Comparison of ENCODE assay signal across 8 cellular contexts in the genomic region with DNA sequence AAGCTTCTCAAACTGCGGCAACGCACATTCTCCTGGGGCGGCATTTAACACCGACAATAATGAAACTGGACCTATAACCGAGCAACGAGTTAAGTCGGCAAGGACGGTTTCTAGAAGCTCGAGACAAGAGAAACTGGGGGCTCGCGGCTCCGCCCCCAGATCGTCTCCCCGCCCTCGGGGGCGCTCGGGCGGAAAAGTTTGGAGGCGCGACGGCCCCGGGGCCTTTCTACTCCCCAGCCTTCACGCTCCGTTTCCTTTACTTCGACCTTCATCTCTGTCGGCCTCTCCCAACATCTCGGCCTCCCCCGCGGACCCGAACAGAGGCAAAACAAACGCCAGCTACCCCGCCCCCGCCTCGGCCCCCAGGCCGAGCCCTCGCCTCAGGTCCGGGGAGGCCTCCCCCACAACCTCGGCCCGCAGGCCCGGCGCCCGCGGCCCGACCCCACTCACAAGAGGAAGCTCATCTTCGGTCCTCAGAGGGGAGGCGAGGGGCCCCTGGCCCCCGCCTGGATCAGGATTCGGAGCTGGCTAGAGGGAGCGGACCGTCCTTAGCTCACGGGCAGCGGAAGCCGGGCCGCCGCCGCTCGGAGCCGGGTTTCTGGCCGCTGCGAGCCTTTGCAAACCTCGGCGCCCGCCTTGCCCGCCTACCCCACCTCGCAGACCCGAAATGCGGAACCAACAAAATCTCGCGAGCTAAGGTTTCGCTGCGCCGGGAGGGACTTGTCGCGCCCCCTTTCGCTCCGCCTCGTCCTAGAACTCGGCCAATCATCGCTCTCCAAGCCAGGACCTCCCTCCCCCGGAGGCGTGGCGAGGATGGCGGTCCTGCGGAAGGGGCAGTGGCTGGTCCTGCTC. TPM values are rescaled to one million over a fixed set of nuclear protein-coding genes. Genes with fewer than 3 reads are reported as not detected.
DNase-seq lines count a peak whose midpoint lies in the region; ATAC-seq, FAIRE-seq and TF ChIP-seq lines count a peak whose summit lies in the region.

A gene (minus strand): TSS at position 669 of the 852 bp plus-strand sequence. CDS start 205 bp downstream, at position 464.

- ATAC-seq in HG02852 (IDR thresholded peaks at IDR 0.05; ENCODE audit: unreplicated experiment): peak; percentile 81

- H3K9me3 ChIP-seq in adrenal gland (replicated peaks in 1 of 3): no peaks in the 10 kb centered on the region

- H3K27ac Mint-ChIP-seq in type B pancreatic cell: peak within 1 kb of the TSS; percentile 90

- H3K36me3 ChIP-seq in adrenal gland (replicated peaks in 1 of 2): no peaks in the 10 kb centered on the region

- intact Hi-C loops in adrenal gland (cut with DNase I) (no loop called here), cardiac septum (cut with DNase I) (loop anchor here (1.0 kb wide), 1 partner anchor 20 kb away; a partner anchor contains a TSS)

- peak within 1 kb of the TSS; percentile 74 to 89 (median 79) for H3K4me3 ChIP-seq in adrenal gland

- H3K4me1 ChIP-seq in adrenal gland (replicated peaks in 1 of 2): peaks cover 4 to 27% of the 10 kb centered on the region in 2 donors

- peaks cover 17% of the 10 kb centered on the region for H3K36me3 Mint-ChIP-seq in type B pancreatic cell

- TF ChIP-seq CTCF in adrenal gland (IDR thresholded peaks at IDR 0.05) (no peak), type B pancreatic cell (conservative IDR thresholded peaks at IDR 0.05) (no peak)

- TF ChIP-seq POLR2A in GM12892 (IDR thresholded peaks at IDR 0.05; ENCODE audit: low read depth, low read length) (peak; percentile 93), adrenal gland (IDR thresholded peaks at IDR 0.05) (peak; percentile 71 to 85)

- DNase-seq in GM12892 (ENCODE audit: insufficient read length): peak; percentile 71
- peak; percentile 99 for DNase-seq in NCI-H146 (lab: John Stamatoyannopoulos, UW)
- peak; percentile 94 to 98 (median 96) for DNase-seq in T-helper 1 cell
- DNase-seq in adrenal gland: peak; percentile 97 to 99 (median 98)
- peak; percentile 99 for DNase-seq in cardiac septum (ENCODE audit: low spot score)
- peak; percentile 98 for DNase-seq in pons (ENCODE audit: low spot score)
- peak; percentile 98 for DNase-seq in type B pancreatic cell (ENCODE audit: extremely low spot score, unreplicated experiment)

- no peaks in the 10 kb centered on the region for H3K27me3 ChIP-seq in adrenal gland

- H3K27me3 Mint-ChIP-seq in type B pancreatic cell: no peaks in the 10 kb centered on the region

- 0 to 1% (median 0%) methylated on average over 31 to 84 of the region's 84 CpGs for WGBS in adrenal gland, 4 donors

- H3K27ac ChIP-seq in adrenal gland: peak within 1 kb of the TSS; percentile 89 to 96 (median 94)

- H3K9me3 Mint-ChIP-seq in type B pancreatic cell: peaks cover 5% of the 10 kb centered on the region

- peaks cover 11% of the 10 kb centered on the region for H3K4me1 Mint-ChIP-seq in type B pancreatic cell (ENCODE audit: unreplicated experiment)

- peak within 1 kb of the TSS; percentile 94 for H3K4me3 Mint-ChIP-seq in type B pancreatic cell

- peak; percentile 98 for FAIRE-seq in GM12892 (lab: Jason Lieb, UNC)

RNA-seq across cellular contexts. Expression of the gene that starts here (rescaled TPM):
- polyA plus RNA-seq in GM12892 (2012; ENCODE audit: missing spikeins): 136 TPM
- 100 to 1,000 TPM in 1 of 8 donors, 10 to 100 TPM in 7; 59.9 to 103 (median 87.4) TPM for total RNA-seq in adrenal gland
- polyA plus RNA-seq in adrenal gland: 10 to 100 TPM; 15.9 to 44.5 (median 21.4) TPM
- total RNA-seq in cardiac septum: 66.9 TPM
- total RNA-seq in type B pancreatic cell (ENCODE audit: low replicate concordance): 95.4 and 108 TPM in 2 replicates

Comparison
In these comparisons a context has a peak if more than half of its experiments do, and no peak if none do; other contexts are left out.
1. Peak in every context shown above with its lines: DNase-seq, ATAC-seq, H3K4me3 ChIP-seq and H3K27ac ChIP-seq.